Comparison of ENCODE assay signal across 26 cellular contexts in the genomic region with DNA sequence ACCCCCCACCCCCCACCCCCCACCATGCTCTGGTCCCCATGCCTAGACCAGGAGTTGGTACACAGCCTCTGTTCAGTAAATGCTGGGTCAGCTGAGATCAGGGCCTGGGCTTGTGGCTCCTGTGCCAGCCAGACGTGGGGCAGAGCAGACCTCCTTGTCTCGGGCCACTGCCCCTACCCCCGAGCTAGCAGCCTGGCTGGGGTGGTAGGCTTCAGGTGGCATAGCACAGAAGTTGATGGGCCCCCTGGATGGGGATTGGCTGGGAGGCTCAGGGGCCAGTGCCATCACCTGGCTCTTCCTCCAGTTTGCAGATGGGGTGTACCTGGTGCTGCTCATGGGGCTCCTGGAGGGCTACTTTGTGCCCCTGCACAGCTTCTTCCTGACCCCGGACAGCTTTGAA.
"Had no signal": no experiment of that assay in that cellular context is flagged by ENCODE, and none has a peak within 500 bp of the region (broad histone marks: within the 10 kb centered on the region; RNA-seq: fewer than 3 reads in every experiment).

No MANE protein-coding gene starts in this region.

- H3K9ac ChIP-seq: parathyroid adenoma had no signal

- DNase-seq: naive B cell; naive thymus-derived CD8-positive, alpha-beta T cell; nephron progenitor cell; occipital lobe; ovary; psoas muscle; right lobe of liver; spleen; stimulated activated CD4-positive, alpha-beta T cell treated with anti-CD3 and anti-CD28 coated beads, Interleukin-12 subunit alpha, Interleukin-12 subunit beta, amount 100 ng/mL, for 4 hours; stimulated activated CD4-positive, alpha-beta T cell treated with anti-CD3 and anti-CD28 coated beads, Interleukin-1b, Interleukin-23, amount 100 ng/mL, for 48 hours; stimulated activated CD4-positive, alpha-beta T cell treated with anti-CD3 and anti-CD28 coated beads, Interleukin-4, amount 100 ng/mL, for 1 hour; stimulated activated CD4-positive, alpha-beta T cell treated with anti-CD3 and anti-CD28 coated beads, Interleukin-4, amount 100 ng/mL, for 4 hours; stimulated activated CD8-positive, alpha-beta memory T cell treated with anti-CD3 and anti-CD28 coated beads, Interleukin-4, amount 100 ng/mL, for 48 hours; stimulated activated naive CD4-positive, alpha-beta T cell; stimulated activated naive CD8-positive, alpha-beta T cell treated with anti-CD3 and anti-CD28 coated beads, Interleukin-15, amount 100 ng/mL, for 72 hours; stimulated activated naive CD8-positive, alpha-beta T cell treated with anti-CD3 and anti-CD28 coated beads, Interleukin-15, Interleukin-2, amounts not matched to agents 100 U/mL and 50 U/mL, for 24 hours; thyroid gland; upper lobe of right lung; uterus had no signal

- H3K27ac ChIP-seq: ovary, parathyroid adenoma, psoas muscle, right lobe of liver, skin epidermis, spleen, thoracic aorta, thyroid gland, upper lobe of right lung, uterus had no signal

- H3K9me3 ChIP-seq: ovary, psoas muscle, right lobe of liver, spleen, thoracic aorta, thyroid gland, tibial nerve, upper lobe of right lung, uterus had no signal

- ATAC-seq: naive thymus-derived CD8-positive, alpha-beta T cell; natural killer cell treated with Interleukin-12 subunit alpha and Interleukin-12 subunit beta and Interleukin-15 and Interleukin-18, amount 100 ng/mL, for 72 hours; right lobe of liver; stimulated activated memory B cell treated with anti-CD40 and anti-IgM and Interleukin-4, amounts not matched to agents 10 μg/mL and 1 μg/mL and 100 μg/mL, for 72 hours; stimulated activated naive CD8-positive, alpha-beta T cell treated with anti-CD3 and anti-CD28 coated beads, Interleukin-15, amount 100 ng/mL, for 72 hours; stimulated activated naive CD8-positive, alpha-beta T cell treated with anti-CD3 and anti-CD28 coated beads, Interleukin-15, Interleukin-2, amounts not matched to agents 100 U/mL and 50 U/mL, for 24 hours; upper lobe of right lung had no signal

- H3K4me2 ChIP-seq: smooth muscle cell had no signal

- H3K79me2 ChIP-seq: parathyroid adenoma had no signal

- H3K4me3 ChIP-seq: ovary, psoas muscle, right lobe of liver, skin epidermis, smooth muscle cell, spleen, thoracic aorta, thyroid gland, tibial nerve, upper lobe of right lung, uterus had no signal

- H3K4me1 ChIP-seq: parathyroid adenoma, psoas muscle, right lobe of liver, spleen, thyroid gland, tibial nerve, upper lobe of right lung, uterus had no signal

- H3K27me3 ChIP-seq: ovary, right lobe of liver, spleen, thyroid gland, tibial nerve, upper lobe of right lung, uterus had no signal

- H3K36me3 ChIP-seq: ovary, right lobe of liver, thyroid gland, upper lobe of right lung, uterus had no signal

- H2AFZ ChIP-seq: parathyroid adenoma had no signal
